ENCODE assay signal across 23 cellular contexts in genomic region chr15:67805871-67806538, GRCh38. TPM values are rescaled to one million over a fixed set of nuclear protein-coding genes. Genes with fewer than 3 reads are reported as not detected.
DNase-seq lines count a peak whose midpoint lies in the region; ATAC-seq, FAIRE-seq and TF ChIP-seq lines count a peak whose summit lies in the region.
"Had no signal": no experiment of that assay in that cellular context is flagged by ENCODE, and none has a peak within 500 bp of the region (broad histone marks: within the 10 kb centered on the region; RNA-seq: fewer than 3 reads in every experiment).

No MANE protein-coding gene starts in this region.

- no peaks in the 10 kb centered on the region for H3K9me3 ChIP-seq in DND-41 (ENCODE audit: insufficient read depth, low read length, severe bottlenecking)
- H3K9me3 ChIP-seq: neutrophil had no signal

- no peak for DNase-seq in DND-41
- peak; percentile 45 for DNase-seq in NCI-H146 treated with DMSO at 0.1 percent for 48 hours (lab: John Stamatoyannopoulos, UW; ENCODE audit: unreplicated experiment)
- peak; percentile 59 for DNase-seq in chondrocyte (ENCODE audit: low spot score)
- peak; percentile 73 for DNase-seq in osteocyte (ENCODE audit: extremely low spot score, unreplicated experiment)
- no peak for DNase-seq in NOMO-1 treated with DMSO at 0.1 percent for 48 hours (lab: John Stamatoyannopoulos, UW; ENCODE audit: unreplicated experiment)
- DNase-seq in GM19239 (ENCODE audit: insufficient read length, low spot score): no peak
- DNase-seq in OCI-M2 (lab: John Stamatoyannopoulos, UW; ENCODE audit: unreplicated experiment): no peak
- DNase-seq: activated CD4-positive, alpha-beta T cell treated with anti-CD3 and anti-CD28 coated beads for 48 hours; brain microvascular endothelial cell; glutamatergic neuron; left ventricle myocardium superior; NCI-H1105; substantia nigra had no signal

- peaks cover 9% of the 10 kb centered on the region for H3K36me3 Mint-ChIP-seq in chondrocyte (ENCODE audit: low read depth)
- H3K36me3 Mint-ChIP-seq in osteocyte (ENCODE audit: unreplicated experiment): peaks cover 2% of the 10 kb centered on the region

- no peak for TF ChIP-seq CTCF in DND-41 (IDR thresholded peaks at IDR 0.05; ENCODE audit: borderline replicate concordance, extremely low read depth, low read length, poor library complexity, severe bottlenecking)
- TF ChIP-seq CTCF in chondrocyte (IDR thresholded peaks at IDR 0.05): no peak
- TF ChIP-seq CTCF in osteocyte (IDR thresholded peaks at IDR 0.05): no peak

- peaks cover 18% of the 10 kb centered on the region for H3K4me1 ChIP-seq in DND-41 (ENCODE audit: insufficient read depth, low read length)

- no peak overlapping the region for H3K9ac ChIP-seq in DND-41 (ENCODE audit: low read depth, low read length)

- no peak for ATAC-seq in DND-41 (ENCODE audit: insufficient read depth, low read depth)
- no peak for ATAC-seq in GM21515 (IDR thresholded peaks at IDR 0.05; ENCODE audit: unreplicated experiment)
- ATAC-seq: HCT116 had no signal

- H3K27me3 Mint-ChIP-seq in chondrocyte (ENCODE audit: low read depth) (no peaks in the 10 kb centered on the region), osteocyte (ENCODE audit: unreplicated experiment) (no peaks in the 10 kb centered on the region)

- H3K4me2 ChIP-seq in DND-41 (ENCODE audit: insufficient read depth, low read length): no peak overlapping the region

- peaks cover 15% of the 10 kb centered on the region; the same call in 1 of the 2 replicates for H3K36me3 ChIP-seq in DND-41 (ENCODE audit: insufficient read depth, low read length)
- H3K36me3 ChIP-seq: brain microvascular endothelial cell, neutrophil had no signal

- H3K9me3 Mint-ChIP-seq in chondrocyte (ENCODE audit: low read depth) (no peaks in the 10 kb centered on the region), osteocyte (ENCODE audit: unreplicated experiment) (no peaks in the 10 kb centered on the region)
- H3K9me3 Mint-ChIP-seq: activated T-helper 2 cell treated with anti-CD3 and anti-CD28 coated beads, Interferon-gamma antibody, Interleukin-2, Interleukin-4, amounts not matched to agents 10 μg/mL and 5 μg/mL and 100 μg/mL, durations not matched to agents 14 hours and 24 hours and 36 hours had no signal

- H3K27me3 ChIP-seq in DND-41 (ENCODE audit: insufficient read depth, low read length, poor library complexity): no peaks in the 10 kb centered on the region
- H3K27me3 ChIP-seq: brain microvascular endothelial cell, neutrophil had no signal

- H3K27ac ChIP-seq in DND-41 (ENCODE audit: low read length): peak overlapping the region; percentile 52
- H3K27ac ChIP-seq: brain microvascular endothelial cell, neutrophil had no signal

- no peak overlapping the region for H3K4me3 Mint-ChIP-seq in chondrocyte (ENCODE audit: unreplicated experiment)
- H3K4me3 Mint-ChIP-seq in osteocyte (ENCODE audit: unreplicated experiment): no peak overlapping the region

- FAIRE-seq in GM19239 (lab: Jason Lieb, UNC): no peak
- FAIRE-seq: colon, urothelium cell line had no signal

- H3K4me1 Mint-ChIP-seq in chondrocyte (ENCODE audit: low read depth) (no peaks in the 10 kb centered on the region), osteocyte (ENCODE audit: unreplicated experiment) (peaks cover 9% of the 10 kb centered on the region)

- H3K27ac Mint-ChIP-seq in chondrocyte (ENCODE audit: unreplicated experiment): no peak overlapping the region
- no peak overlapping the region for H3K27ac Mint-ChIP-seq in osteocyte (ENCODE audit: unreplicated experiment)
- H3K27ac Mint-ChIP-seq: activated T-helper 2 cell treated with anti-CD3 and anti-CD28 coated beads, Interferon-gamma antibody, Interleukin-2, Interleukin-4, amounts not matched to agents 10 μg/mL and 5 μg/mL and 100 μg/mL, durations not matched to agents 14 hours and 24 hours and 36 hours had no signal

- no peaks in the 10 kb centered on the region for H3K79me2 ChIP-seq in DND-41 (ENCODE audit: insufficient read depth, low read length)

- H4K20me1 ChIP-seq in DND-41 (ENCODE audit: insufficient read depth, low read length): no peaks in the 10 kb centered on the region

- no peak overlapping the region for H3K4me3 ChIP-seq in DND-41 (ENCODE audit: low read depth in 1 of 2, low read length in 2 of 2)

- H2AFZ ChIP-seq in DND-41 (ENCODE audit: low read depth, low read length): no peak overlapping the region

RNA-seq across cellular contexts. Expression of gene SKOR1, which starts 19.3 kb away (rescaled TPM):
- 0.15 to 0.27 TPM (median 0.22 TPM) in 3 replicates for total RNA-seq in chondrocyte
- total RNA-seq in osteocyte: 0.42 and 0.48 TPM in 2 replicates

RNA-seq across cellular contexts. Expression of gene RNU6-1, which starts 33.8 kb away (rescaled TPM):
- total RNA-seq in chondrocyte: not detected in 3 replicates
- not detected in 2 replicates for total RNA-seq in osteocyte
- total RNA-seq: activated T-helper 2 cell treated with anti-CD3 and anti-CD28 coated beads, Interferon-gamma antibody, Interleukin-2, Interleukin-4, amounts not matched to agents 10 μg/mL and 5 μg/mL and 100 μg/mL, durations not matched to agents 14 hours and 24 hours and 36 hours; left ventricle myocardium superior; LHCN-M2; mononuclear cell; NCI-H460; T-helper 1 cell treated with Interleukin-12 subunit alpha and Interleukin-12 subunit beta and Interleukin-4 antibody, amounts not matched to agents 30 ng/mL and 1 ng/mL, for 36 hours had no signal

Comparison
In these comparisons a context has a peak if more than half of its experiments do, and no peak if none do; other contexts are left out.
1. DNase-seq: peak in NCI-H146 treated with DMSO at 0.1 percent for 48 hours (single experiment), chondrocyte (single experiment) and osteocyte (single experiment); none in DND-41 (single experiment), NOMO-1 treated with DMSO at 0.1 percent for 48 hours (single experiment), GM19239 (single experiment) and OCI-M2 (single experiment).